Comparison of ENCODE assay signal across 12 cellular contexts in the genomic region with DNA sequence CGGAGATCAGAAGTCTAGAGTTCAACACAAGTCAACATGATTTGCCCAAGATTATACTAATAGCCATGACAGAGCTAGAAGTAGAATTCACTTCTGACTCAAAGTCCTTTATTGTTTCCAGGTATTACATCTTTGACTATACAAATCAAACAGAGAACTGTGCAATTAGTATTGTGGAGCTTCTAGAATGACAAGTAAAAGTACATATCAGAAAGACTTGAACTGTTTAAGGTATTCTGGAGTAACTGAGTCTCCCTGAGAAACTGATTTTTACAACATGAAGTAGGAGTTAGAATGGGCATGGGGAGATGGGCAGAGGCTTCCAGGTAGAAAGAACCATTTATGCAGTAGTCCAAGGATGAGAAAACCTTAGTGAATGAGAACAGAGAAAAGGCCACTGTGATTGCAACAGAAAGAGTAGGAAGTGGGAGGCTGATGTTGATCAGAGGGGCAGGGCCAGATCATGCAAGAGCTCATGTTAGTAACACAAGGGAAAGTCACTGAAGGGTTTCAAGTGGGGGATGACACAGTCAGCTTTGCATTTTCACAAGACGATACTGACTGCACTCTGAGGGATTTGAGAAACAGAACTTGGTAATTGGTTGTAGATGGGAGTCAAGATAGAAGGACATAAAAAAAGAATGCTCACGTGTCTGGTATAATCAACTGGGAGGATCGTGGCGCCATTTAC.
DNase-seq lines count a peak whose midpoint lies in the region; ATAC-seq and TF ChIP-seq lines count a peak whose summit lies in the region.
"Had no signal": no experiment of that assay in that cellular context is flagged by ENCODE, and none has a peak within 500 bp of the region (broad histone marks: within the 10 kb centered on the region; RNA-seq: fewer than 3 reads in every experiment).

No MANE protein-coding gene starts in this region.

- peaks cover 2% of the 10 kb centered on the region for H3K36me3 Mint-ChIP-seq in activated CD8-positive, alpha-beta T cell treated with anti-CD3 and anti-CD28 coated beads for 36 hours (ENCODE audit: low read depth)
- H3K36me3 Mint-ChIP-seq in activated CD8-positive, alpha-beta T cell treated with anti-CD3 and anti-CD28 coated beads, Interleukin-2, amount 10 ng/mL, durations not matched to agents 7 days and 5 days (ENCODE audit: low read depth), result no peaks in the 10 kb centered on the region
- H3K36me3 Mint-ChIP-seq in stimulated activated effector memory CD8-positive, alpha-beta T cell treated with anti-CD3 and anti-CD28 coated beads, Interleukin-12 subunit alpha, Interleukin-12 subunit beta, amount 100 ng/mL, for 72 hours, result no peaks in the 10 kb centered on the region
- H3K36me3 Mint-ChIP-seq: WTC11 had no signal

- H3K9me3 Mint-ChIP-seq in activated CD8-positive, alpha-beta T cell treated with anti-CD3 and anti-CD28 coated beads for 36 hours, result no peaks in the 10 kb centered on the region
- no peaks in the 10 kb centered on the region for H3K9me3 Mint-ChIP-seq in activated CD8-positive, alpha-beta T cell treated with anti-CD3 and anti-CD28 coated beads, Interleukin-2, amount 10 ng/mL, durations not matched to agents 7 days and 5 days (ENCODE audit: insufficient read depth)
- no peaks in the 10 kb centered on the region for H3K9me3 Mint-ChIP-seq in stimulated activated effector memory CD8-positive, alpha-beta T cell treated with anti-CD3 and anti-CD28 coated beads, Interleukin-12 subunit alpha, Interleukin-12 subunit beta, amount 100 ng/mL, for 72 hours
- H3K9me3 Mint-ChIP-seq: WTC11 had no signal

- intact Hi-C loops in activated CD8-positive, alpha-beta T cell treated with anti-CD3 and anti-CD28 coated beads for 36 hours (cut with micrococcal nuclease), result no loop called here
- intact Hi-C loops in Right ventricle myocardium inferior (cut with DNase I), result loop anchor here (5.0 kb wide), 2 partner anchors 197 to 1132 kb away; no protein-coding TSS in a partner anchor

- peak; percentile 39 for ATAC-seq in activated CD8-positive, alpha-beta T cell treated with anti-CD3 and anti-CD28 coated beads for 36 hours
- no peak for ATAC-seq in activated CD8-positive, alpha-beta T cell treated with anti-CD3 and anti-CD28 coated beads, Interleukin-2, amount 10 ng/mL, durations not matched to agents 7 days and 5 days
- ATAC-seq in HG02852 (IDR thresholded peaks at IDR 0.05; ENCODE audit: unreplicated experiment) (peak; percentile 82), HG03139 (IDR thresholded peaks at IDR 0.05; ENCODE audit: unreplicated experiment) (no peak), Right ventricle myocardium inferior (no peak)
- peak; percentile 73 for ATAC-seq in stimulated activated effector memory CD8-positive, alpha-beta T cell treated with anti-CD3 and anti-CD28 coated beads, Interleukin-12 subunit alpha, Interleukin-12 subunit beta, amount 100 ng/mL, for 72 hours
- ATAC-seq: WTC11 had no signal

- no peak overlapping the region for H3K27ac Mint-ChIP-seq in activated CD8-positive, alpha-beta T cell treated with anti-CD3 and anti-CD28 coated beads for 36 hours
- no peak overlapping the region for H3K27ac Mint-ChIP-seq in activated CD8-positive, alpha-beta T cell treated with anti-CD3 and anti-CD28 coated beads, Interleukin-2, amount 10 ng/mL, durations not matched to agents 7 days and 5 days
- H3K27ac Mint-ChIP-seq in stimulated activated effector memory CD8-positive, alpha-beta T cell treated with anti-CD3 and anti-CD28 coated beads, Interleukin-12 subunit alpha, Interleukin-12 subunit beta, amount 100 ng/mL, for 72 hours, result no peak overlapping the region

- peak; percentile 4 for DNase-seq in activated CD8-positive, alpha-beta T cell treated with anti-CD3 and anti-CD28 coated beads for 36 hours
- no peak for DNase-seq in activated CD8-positive, alpha-beta T cell treated with anti-CD3 and anti-CD28 coated beads, Interleukin-2, amount 10 ng/mL, durations not matched to agents 7 days and 5 days
- DNase-seq in NCI-H748 (lab: John Stamatoyannopoulos, UW; ENCODE audit: unreplicated experiment) (peak; percentile 86), NCI-H1436 treated with DMSO at 0.1 percent for 48 hours (lab: John Stamatoyannopoulos, UW) (no peak), Right ventricle myocardium inferior (ENCODE audit: missing footprints) (no peak)
- peak in 1 of 2 donors; percentile 48 for DNase-seq in stimulated activated effector memory CD8-positive, alpha-beta T cell treated with anti-CD3 and anti-CD28 coated beads, Interleukin-12 subunit alpha, Interleukin-12 subunit beta, amount 100 ng/mL, for 72 hours (ENCODE audit: low spot score in 2 of 2)
- DNase-seq: aorta, esophagus squamous epithelium, NCI-H526 treated with DMSO at 0.1 percent for 48 hours had no signal

- no peak for TF ChIP-seq CTCF in activated CD8-positive, alpha-beta T cell treated with anti-CD3 and anti-CD28 coated beads for 36 hours (IDR thresholded peaks at IDR 0.05)

- H3K4me3 Mint-ChIP-seq in activated CD8-positive, alpha-beta T cell treated with anti-CD3 and anti-CD28 coated beads for 36 hours, result no peak overlapping the region
- H3K4me3 Mint-ChIP-seq in activated CD8-positive, alpha-beta T cell treated with anti-CD3 and anti-CD28 coated beads, Interleukin-2, amount 10 ng/mL, durations not matched to agents 7 days and 5 days, result no peak overlapping the region
- no peak overlapping the region for H3K4me3 Mint-ChIP-seq in stimulated activated effector memory CD8-positive, alpha-beta T cell treated with anti-CD3 and anti-CD28 coated beads, Interleukin-12 subunit alpha, Interleukin-12 subunit beta, amount 100 ng/mL, for 72 hours
- H3K4me3 Mint-ChIP-seq: WTC11 had no signal

- H3K27me3 Mint-ChIP-seq in activated CD8-positive, alpha-beta T cell treated with anti-CD3 and anti-CD28 coated beads for 36 hours, result no peaks in the 10 kb centered on the region
- no peaks in the 10 kb centered on the region for H3K27me3 Mint-ChIP-seq in activated CD8-positive, alpha-beta T cell treated with anti-CD3 and anti-CD28 coated beads, Interleukin-2, amount 10 ng/mL, durations not matched to agents 7 days and 5 days (ENCODE audit: low read depth)

- H3K4me1 Mint-ChIP-seq in activated CD8-positive, alpha-beta T cell treated with anti-CD3 and anti-CD28 coated beads for 36 hours (ENCODE audit: low read depth), result peaks cover 10% of the 10 kb centered on the region
- peaks cover 6% of the 10 kb centered on the region for H3K4me1 Mint-ChIP-seq in activated CD8-positive, alpha-beta T cell treated with anti-CD3 and anti-CD28 coated beads, Interleukin-2, amount 10 ng/mL, durations not matched to agents 7 days and 5 days (ENCODE audit: low read depth)
- H3K4me1 Mint-ChIP-seq in stimulated activated effector memory CD8-positive, alpha-beta T cell treated with anti-CD3 and anti-CD28 coated beads, Interleukin-12 subunit alpha, Interleukin-12 subunit beta, amount 100 ng/mL, for 72 hours, result no peaks in the 10 kb centered on the region

- POLR2A ChIA-PET in activated CD8-positive, alpha-beta T cell treated with anti-CD3 and anti-CD28 coated beads for 36 hours (lab: Charles Lee), result no interaction called here
- POLR2A ChIA-PET in activated CD8-positive, alpha-beta T cell treated with anti-CD3 and anti-CD28 coated beads, Interleukin-2, amount 10 ng/mL, durations not matched to agents 7 days and 5 days (lab: Charles Lee), result interaction anchor here (0.6 kb wide), 1 partner anchor 207 kb away, joined by 3 read pairs; no protein-coding TSS in a partner anchor

- CTCF ChIA-PET in activated CD8-positive, alpha-beta T cell treated with anti-CD3 and anti-CD28 coated beads for 36 hours (lab: Charles Lee), result interaction anchor here (0.7 to 1.7 kb wide), 3 partner anchors 9 to 263 kb away, joined by 3 to 15 read pairs (median 3); no protein-coding TSS in a partner anchor
- CTCF ChIA-PET in activated CD8-positive, alpha-beta T cell treated with anti-CD3 and anti-CD28 coated beads, Interleukin-2, amount 10 ng/mL, durations not matched to agents 7 days and 5 days (lab: Charles Lee), result interaction anchor here (2.0 kb wide), 1 partner anchor 196 kb away, joined by 16 read pairs; no protein-coding TSS in a partner anchor

Comparison
In these comparisons a context has a peak if more than half of its experiments do, and no peak if none do; other contexts are left out.
1. ATAC-seq: peak in activated CD8-positive, alpha-beta T cell treated with anti-CD3 and anti-CD28 coated beads for 36 hours (single experiment), HG02852 (single experiment) and stimulated activated effector memory CD8-positive, alpha-beta T cell treated with anti-CD3 and anti-CD28 coated beads, Interleukin-12 subunit alpha, Interleukin-12 subunit beta, amount 100 ng/mL, for 72 hours (single experiment); none in activated CD8-positive, alpha-beta T cell treated with anti-CD3 and anti-CD28 coated beads, Interleukin-2, amount 10 ng/mL, durations not matched to agents 7 days and 5 days (single experiment), HG03139 (single experiment) and Right ventricle myocardium inferior (single experiment).
2. DNase-seq: peak in activated CD8-positive, alpha-beta T cell treated with anti-CD3 and anti-CD28 coated beads for 36 hours (single experiment) and NCI-H748 (single experiment); none in activated CD8-positive, alpha-beta T cell treated with anti-CD3 and anti-CD28 coated beads, Interleukin-2, amount 10 ng/mL, durations not matched to agents 7 days and 5 days (single experiment), NCI-H1436 treated with DMSO at 0.1 percent for 48 hours (single experiment) and Right ventricle myocardium inferior (single experiment).